ENCODE assay signal across 13 cellular contexts in genomic region chr2:136065907-136066306, GRCh38. TPM values are rescaled to one million over a fixed set of nuclear protein-coding genes. Genes with fewer than 3 reads are reported as not detected.
DNase-seq lines count a peak whose midpoint lies in the region; ATAC-seq, FAIRE-seq and TF ChIP-seq lines count a peak whose summit lies in the region.
"Had no signal": no experiment of that assay in that cellular context is flagged by ENCODE, and none has a peak within 500 bp of the region (broad histone marks: within the 10 kb centered on the region; RNA-seq: fewer than 3 reads in every experiment).

No MANE protein-coding gene starts in this region.

- no peak overlapping the region for H3K9ac ChIP-seq in GM12878 (ENCODE audit: control insufficient read depth, insufficient read depth, low read length)

- peaks cover 0 to 3% of the 10 kb centered on the region in 2 experiments; a peak in 1 of 4 replicates for H3K27me3 ChIP-seq in GM12878 (replicated peaks in 1 of 2; ENCODE audit: control insufficient read depth in 2 of 2, insufficient read depth in 2 of 2, low read length in 1 of 2)
- H3K27me3 ChIP-seq: adrenal gland, BE2C, testis had no signal

- no peaks in the 10 kb centered on the region; the same call in 2 of the 3 replicates for H3K9me3 ChIP-seq in GM12878 (replicated peaks; ENCODE audit: control insufficient read depth, insufficient read depth, low read length)
- H3K9me3 ChIP-seq: adrenal gland, BE2C, testis had no signal

- no peak overlapping the region for H3K27ac ChIP-seq in GM12878 (ENCODE audit: control insufficient read depth, insufficient read depth)
- H3K27ac ChIP-seq: adrenal gland, testis had no signal

- TF ChIP-seq EP300 in GM12878 (IDR thresholded peaks at IDR 0.05; ENCODE audit: borderline replicate concordance in 1 of 2, control insufficient read depth in 1 of 2, low read depth in 2 of 2, low read length in 2 of 2): peak in 1 of 2 experiments; percentile 9; a peak in 1 of 4 replicates

- CTCF ChIA-PET in GM12878 (lab: Yijun Ruan, JAX): no interaction called here

- WGBS in GM12878 (ENCODE audit: insufficient coverage, insufficient replicate concordance, low lambda C conversion rate, missing lambda C conversion rate): 46% methylated on average over 3 of the region's 3 CpGs

- no peaks in the 10 kb centered on the region for H3K79me2 ChIP-seq in GM12878 (ENCODE audit: control insufficient read depth, insufficient read depth, low read length)

- RAD21 ChIA-PET in GM12878 (lab: Charles Lee; ENCODE audit: unreplicated experiment): interaction anchor here (1.2 to 1.6 kb wide), 4 partner anchors 8 to 319 kb away, joined by 3 to 6 read pairs (median 4); no protein-coding TSS in a partner anchor

- no peak for TF ChIP-seq RAD21 in GM12878 (IDR thresholded peaks at IDR 0.05; ENCODE audit: insufficient read depth, low read depth, low read length)

- intact Hi-C loops in GM12878 (cut with micrococcal nuclease; ENCODE audit: unreplicated experiment): no loop called here

- no peak for FAIRE-seq in GM12878 (lab: Jason Lieb, UNC)

- H3K36me3 ChIP-seq in GM12878 (ENCODE audit: control insufficient read depth in 2 of 2, insufficient read depth in 2 of 2, low read length in 1 of 2): no peaks in the 10 kb centered on the region
- H3K36me3 ChIP-seq: adrenal gland, BE2C had no signal

- DNase-seq in DMS53 treated with DMSO at 0.1 percent for 48 hours (lab: John Stamatoyannopoulos, UW; ENCODE audit: unreplicated experiment) (peak; percentile 1), GM12878 (ENCODE audit: low read depth, low spot score) (no peak), NCI-H1417 (lab: John Stamatoyannopoulos, UW) (no peak), NCI-H510A (lab: John Stamatoyannopoulos, UW) (no peak), COLO668 (lab: John Stamatoyannopoulos, UW; ENCODE audit: unreplicated experiment) (no peak), germinal center (ENCODE audit: low spot score) (no peak)
- DNase-seq: adrenal gland, BE2C, mammary epithelial cell, NCI-H1048, testis had no signal

- no peak for TF ChIP-seq POLR2A in GM12878 (IDR thresholded peaks at IDR 0.05; ENCODE audit: low read depth, low read length)

- in situ Hi-C loops in GM12878 (cut with MboI): no loop called here

- no peak overlapping the region for H3K4me3 ChIP-seq in GM12878
- H3K4me3 ChIP-seq: adrenal gland, testis had no signal

- SMC1A ChIA-PET in GM12878 (lab: Charles Lee; ENCODE audit: uncharacterized antibody, unreplicated experiment): interaction anchor here (6.0 to 18.7 kb wide), 2 partner anchors 10 to 44 kb away, joined by 113 to 400 read pairs; no protein-coding TSS in a partner anchor

- ATAC-seq in GM19397 (IDR thresholded peaks at IDR 0.05; ENCODE audit: unreplicated experiment) (peak; percentile 76), HG02938 (IDR thresholded peaks at IDR 0.05; ENCODE audit: unreplicated experiment) (peak; percentile 86), GM12878 (peak; percentile 85)

- TF ChIP-seq CTCF in GM12878 (IDR thresholded peaks at IDR 0.05 in 2 of 3, conservative IDR thresholded peaks at IDR 0.05 in 1 of 3; ENCODE audit: control insufficient read depth in 2 of 3, extremely low read depth in 1 of 3, insufficient read depth in 1 of 3, low read depth in 3 of 3, low read length in 3 of 3): no peak

- no TSS peak for BruUV-seq in GM12878 (replicated peaks; lab: Mats Ljungman, UMichigan)

- no peak overlapping the region for H3K4me2 ChIP-seq in GM12878 (ENCODE audit: control insufficient read depth, insufficient read depth)

- H3K4me1 ChIP-seq in GM12878 (ENCODE audit: control insufficient read depth, insufficient read depth, low read length): peaks cover 6% of the 10 kb centered on the region; the same call in 1 of the 2 replicates
- H3K4me1 ChIP-seq: adrenal gland, BE2C, testis had no signal

- H2AFZ ChIP-seq in GM12878 (ENCODE audit: control insufficient read depth, low read depth, low read length): no peak overlapping the region

- POLR2A ChIA-PET in GM12878 (lab: Charles Lee): interaction anchor here (1.5 to 4.9 kb wide), 2 partner anchors 7 to 41 kb away, joined by 3 to 39 read pairs; no protein-coding TSS in a partner anchor

- H4K20me1 ChIP-seq in GM12878 (ENCODE audit: control insufficient read depth, insufficient read depth): no peaks in the 10 kb centered on the region

TF ChIP-seq in GM12878, 131 proteins besides CTCF, POLR2A, EP300 and RAD21:
- TF ChIP-seq HCFC1 (IDR thresholded peaks at IDR 0.05; ENCODE audit: low read length) (no peak), RELB (IDR thresholded peaks at IDR 0.05; ENCODE audit: low read depth) (0 out of 2 replicates have a peak, but pooled peaks have one; percentile 27), LARP7 (IDR thresholded peaks at IDR 0.05) (peak; percentile 46; the same call in 1 of the 2 replicates), ZNF687 (IDR thresholded peaks at IDR 0.05) (0 out of 2 replicates have a peak, but pooled peaks have one; percentile 20), TCF12 (IDR thresholded peaks at IDR 0.05; ENCODE audit: low read depth, low read length) (peak; percentile 32; the same call in 1 of the 2 replicates)

RNA-seq across cellular contexts. Expression of gene CXCR4, which starts 52.0 kb away (rescaled TPM):
- total RNA-seq in GM12878 (2013; cell fraction: nucleolus; rRNA removed): 345 and 356 TPM in 2 replicates
- 53.3 and 59.5 TPM in 2 replicates for total RNA-seq in GM12878 (2014; rRNA removed)
- 47.2 and 48.7 TPM in 2 replicates for total RNA-seq in GM12878 (2014; rRNA removed; fragmentation: Illumina TruSeq; extraction: Trizol)
- total RNA-seq in GM12878 (2021): 45.9 and 49.6 TPM in 2 replicates
- 11.9 TPM for polyA plus RNA-seq in GM12878 (2011; ENCODE audit: low read depth)
- 489 and 749 TPM in 2 replicates for polyA plus RNA-seq in GM12878 (2011; rRNA removed)
- 908 and 922 TPM in 2 replicates for polyA plus RNA-seq in GM12878 (2011; cell fraction: cytosol; rRNA removed)
- 473 and 829 TPM in 2 replicates for polyA plus RNA-seq in GM12878 (2011; cell fraction: nucleus; rRNA removed)
- 11.9 and 13.5 TPM in 2 replicates for polyA plus RNA-seq in GM12878 (2012)
- 69.2 and 78.8 TPM in 2 replicates for polyA plus RNA-seq in GM12878 (2014; fragmentation: Illumina TruSeq; extraction: Trizol)
- polyA plus RNA-seq in GM12878 (2014; fragmentation: Nextera tagmentation; extraction: Ambion mirVana): 10 to 100 TPM; 31.1 to 32.3 TPM
- polyA plus RNA-seq in GM12878 (2014; rRNA removed): 56.7 and 65.7 TPM in 2 replicates
- polyA plus RNA-seq in GM12878 (2016; fragmentation: Nextera tagmentation; extraction: Ambion mirVana): 10 to 100 TPM; 52.1 to 55.7 TPM
- polyA minus RNA-seq in GM12878 (2011; rRNA and poly(A)+ RNA removed): 1,227 and 1,449 TPM in 2 replicates
- 271 and 274 TPM in 2 replicates for polyA minus RNA-seq in GM12878 (2011; cell fraction: cytosol; rRNA and poly(A)+ RNA removed)
- polyA minus RNA-seq in GM12878 (2011; cell fraction: nucleus; rRNA and poly(A)+ RNA removed): 348 and 356 TPM in 2 replicates
- total RNA-seq: mammary epithelial cell had no signal
